Comparison of ENCODE assay signal across 1 cellular context in genomic region chr11:128825050-128825806, GRCh38.
TF ChIP-seq lines count a peak whose summit lies in the region.

No MANE protein-coding gene starts in this region.

TF ChIP-seq in WTC11, 78 proteins besides CTCF, POLR2A, EP300 and RAD21 (continued from another document):
- TF ChIP-seq AR (CRISPR knock-in tag; IDR thresholded peaks at IDR 0.05) (no peak), ZNF423 (CRISPR knock-in tag; IDR thresholded peaks at IDR 0.05) (no peak), NR1H2 (CRISPR knock-in tag; IDR thresholded peaks at IDR 0.05) (no peak), TP53 (CRISPR knock-in tag; IDR thresholded peaks at IDR 0.05) (no peak), ERG (CRISPR knock-in tag; IDR thresholded peaks at IDR 0.05) (no peak)
